22 cellular contexts compared by ENCODE assay signal in genomic region chr16:27984121-27984520, GRCh38.
"Had no signal": no experiment of that assay in that cellular context is flagged by ENCODE, and none has a peak within 500 bp of the region (broad histone marks: within the 10 kb centered on the region; RNA-seq: fewer than 3 reads in every experiment).

No MANE protein-coding gene starts in this region.

- H3K36me3 ChIP-seq: SJSA1 had no signal

- H3K9me3 ChIP-seq: SJSA1 had no signal

- H3K4me2 ChIP-seq: KMS-11 had no signal

- ATAC-seq: HepG2 had no signal

- H3K4me1 ChIP-seq: SJSA1 had no signal

- H3K4me3 ChIP-seq: SJSA1, SK-N-MC had no signal

- DNase-seq: IMR-90, Kasumi-1, MM.1S, NCI-H1092 treated with DMSO at 0.1 percent for 48 hours, NCI-H1436, NCI-H187, NCI-H2029, NCI-H2081 treated with DMSO at 0.1 percent for 48 hours, NCI-H2171, NCI-H226, NCI-H446, NCI-H510A, NCI-H524 treated with DMSO at 0.1 percent for 48 hours, NCI-H69, NCI-H774, Right ventricle myocardium superior, RPMI8226, SIG-M5 had no signal

- H3K27ac ChIP-seq: KMS-11, SJSA1, SK-N-MC had no signal

- H3K9ac ChIP-seq: KMS-11 had no signal
